In the genomic region with DNA sequence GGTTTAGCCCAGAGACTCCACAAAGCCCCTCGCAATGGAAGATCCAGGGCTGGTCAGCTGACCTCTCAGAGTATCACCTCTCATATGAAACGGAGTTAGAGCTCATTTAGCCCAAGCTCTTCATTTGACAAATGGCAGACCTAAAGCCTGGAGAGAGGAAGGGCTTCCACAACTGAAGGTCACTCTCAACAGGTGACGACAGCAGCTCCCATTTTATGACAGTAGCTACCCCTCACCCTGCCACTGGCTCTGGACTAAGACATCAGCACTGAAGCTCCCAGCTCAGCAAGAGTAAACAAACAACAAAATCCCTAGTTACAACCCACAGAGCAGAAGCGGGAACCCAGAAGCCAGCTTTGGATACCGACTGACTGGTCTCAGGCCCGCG, we compare ENCODE assay signal across 15 cellular contexts. TPM values are rescaled to one million over a fixed set of nuclear protein-coding genes. Genes with fewer than 3 reads are reported as not detected.
DNase-seq lines count a peak whose midpoint lies in the region; ATAC-seq, FAIRE-seq and TF ChIP-seq lines count a peak whose summit lies in the region.
"Had no signal": no experiment of that assay in that cellular context is flagged by ENCODE, and none has a peak within 500 bp of the region (broad histone marks: within the 10 kb centered on the region; RNA-seq: fewer than 3 reads in every experiment).

No MANE protein-coding gene starts in this region.

- TF ChIP-seq CTCF in 22Rv1 (IDR thresholded peaks at IDR 0.05) (no peak), WTC11 (IDR thresholded peaks at IDR 0.05) (no peak), progenitor cell of endocrine pancreas (IDR thresholded peaks at IDR 0.05; ENCODE audit: unreplicated experiment) (no peak)

- peaks cover 30% of the 10 kb centered on the region for H3K4me1 ChIP-seq in mesenchymal stem cell (ENCODE audit: control insufficient read depth, insufficient read depth, low read depth, low read length)
- H3K4me1 ChIP-seq in small intestine (ENCODE audit: control insufficient read depth in 2 of 2, insufficient read depth in 1 of 2, low read depth in 1 of 2, low read length in 1 of 2) = peaks cover 0 to 12% of the 10 kb centered on the region in 2 donors

- H2AFZ ChIP-seq in mesenchymal stem cell (ENCODE audit: low read depth, low read length) = no peak overlapping the region
- H2AFZ ChIP-seq: PC-9 had no signal

- peaks cover 11% of the 10 kb centered on the region for H3K4me1 Mint-ChIP-seq in WTC11
- H3K4me1 Mint-ChIP-seq in progenitor cell of endocrine pancreas (ENCODE audit: low read depth) = no peaks in the 10 kb centered on the region

- 78% methylated on average over 7 of the region's 7 CpGs for WGBS in mesenchymal stem cell
- 87 to 89% (median 87%) methylated on average over 7 of the region's 7 CpGs for WGBS in small intestine, 3 donors

- no peak overlapping the region for H3K14ac ChIP-seq in mesenchymal stem cell (ENCODE audit: low read length in 2 of 2)

- H3K4me3 ChIP-seq in mesenchymal stem cell (ENCODE audit: insufficient read depth in 1 of 2, low read depth in 1 of 2, low read length in 2 of 2) = no peak overlapping the region
- no peak overlapping the region for H3K4me3 ChIP-seq in small intestine (ENCODE audit: low read depth in 1 of 2, low read length in 2 of 2)
- H3K4me3 ChIP-seq: PC-9 had no signal

- H3K36me3 ChIP-seq in mesenchymal stem cell (ENCODE audit: control insufficient read depth in 1 of 2, insufficient read depth in 2 of 2, low read depth in 1 of 2, low read length in 2 of 2) = peaks cover 72 to 77% of the 10 kb centered on the region in 2 experiments
- peaks cover 15 to 21% of the 10 kb centered on the region in 2 donors for H3K36me3 ChIP-seq in small intestine (ENCODE audit: control insufficient read depth in 2 of 2, insufficient read depth in 2 of 2, low read length in 2 of 2)

- ATAC-seq in WTC11 (no peak), HG02610 (IDR thresholded peaks at IDR 0.05; ENCODE audit: unreplicated experiment) (no peak), GM19452 (IDR thresholded peaks at IDR 0.05; ENCODE audit: unreplicated experiment) (no peak)

- H4K91ac ChIP-seq in mesenchymal stem cell (ENCODE audit: low read length) = no peak overlapping the region

- H3K27ac Mint-ChIP-seq in WTC11 (peak overlapping the region; percentile 76; the same call in 1 of the 2 replicates), progenitor cell of endocrine pancreas (peak overlapping the region; percentile 64)

- H3K9me3 ChIP-seq in mesenchymal stem cell (ENCODE audit: control insufficient read depth, low read length) (no peaks in the 10 kb centered on the region), small intestine (ENCODE audit: control insufficient read depth, low read depth) (no peaks in the 10 kb centered on the region)

- no peak overlapping the region for H2BK15ac ChIP-seq in mesenchymal stem cell (ENCODE audit: low read depth, poor library complexity, severe bottlenecking)

- H3K27me3 Mint-ChIP-seq in WTC11 (ENCODE audit: low read depth) = no peaks in the 10 kb centered on the region
- no peaks in the 10 kb centered on the region for H3K27me3 Mint-ChIP-seq in progenitor cell of endocrine pancreas

- DNase-seq in WTC11 (ENCODE audit: low spot score) = no peak
- DNase-seq in mesenchymal stem cell = peak; percentile 14
- DNase-seq in progenitor cell of endocrine pancreas (ENCODE audit: low spot score, unreplicated experiment) = no peak
- no peak for DNase-seq in small intestine
- no peak for DNase-seq in NCI-H1930 (lab: John Stamatoyannopoulos, UW)
- DNase-seq: MV-4-11, NCI-H1417 treated with DMSO at 0.1 percent for 48 hours, NCI-H2029 treated with DMSO at 0.1 percent for 48 hours, NCI-H526, PC-9 had no signal

- H4K8ac ChIP-seq in mesenchymal stem cell (ENCODE audit: low read length) = no peak overlapping the region

- H2BK120ac ChIP-seq in mesenchymal stem cell (ENCODE audit: low read depth, low read length) = no peak overlapping the region

- H2BK12ac ChIP-seq in mesenchymal stem cell (ENCODE audit: low read length in 2 of 2) = no peak overlapping the region

- H3K79me1 ChIP-seq in mesenchymal stem cell (replicated peaks; ENCODE audit: low read length, poor library complexity, severe bottlenecking) = peaks cover 21% of the 10 kb centered on the region

- no peak overlapping the region for H3K18ac ChIP-seq in mesenchymal stem cell (ENCODE audit: low read depth in 1 of 2, low read length in 2 of 2)

- CTCF ChIA-PET in WTC11 (lab: Charles Lee) = interaction anchor here (0.8 to 0.9 kb wide), 3 partner anchors 8 to 32 kb away, joined by 3 read pairs; no protein-coding TSS in a partner anchor

- H3K9me3 Mint-ChIP-seq in WTC11 (no peaks in the 10 kb centered on the region), progenitor cell of endocrine pancreas (ENCODE audit: low read depth) (no peaks in the 10 kb centered on the region)

- no peak overlapping the region for H3K23ac ChIP-seq in mesenchymal stem cell (ENCODE audit: low read length in 2 of 2)

- H3K27ac ChIP-seq in 22Rv1 (peak overlapping the region; percentile 56), mesenchymal stem cell (ENCODE audit: low read length, poor library complexity, severe bottlenecking) (no peak overlapping the region), small intestine (ENCODE audit: low read depth in 1 of 2, low read length in 1 of 2) (no peak overlapping the region)
- H3K27ac ChIP-seq: C4-2B, PC-9 had no signal

- H2BK5ac ChIP-seq in mesenchymal stem cell (ENCODE audit: low read depth, low read length, poor library complexity, severe bottlenecking) = no peak overlapping the region

- no peak overlapping the region for H3K4me3 Mint-ChIP-seq in WTC11
- no peak overlapping the region for H3K4me3 Mint-ChIP-seq in progenitor cell of endocrine pancreas (ENCODE audit: low read depth)

- H3K36me3 Mint-ChIP-seq in WTC11 (peaks cover 41% of the 10 kb centered on the region), progenitor cell of endocrine pancreas (ENCODE audit: insufficient read depth) (peaks cover 33% of the 10 kb centered on the region)

- no peak overlapping the region for H2AK5ac ChIP-seq in mesenchymal stem cell (ENCODE audit: low read length, severe bottlenecking)

- H3K4me2 ChIP-seq in mesenchymal stem cell (ENCODE audit: low read length, poor library complexity, severe bottlenecking) = no peak overlapping the region
- H3K4me2 ChIP-seq: PC-9 had no signal

- no peak overlapping the region for H3K4ac ChIP-seq in mesenchymal stem cell (ENCODE audit: low read depth in 1 of 2, low read length in 2 of 2)

- no peak for FAIRE-seq in small intestine (lab: Jason Lieb, UNC)
- FAIRE-seq: A204.1 had no signal

- no peak overlapping the region for H3K9ac ChIP-seq in mesenchymal stem cell (ENCODE audit: low read length)

- POLR2A ChIA-PET in WTC11 (lab: Charles Lee) = interaction anchor here (0.7 to 3.4 kb wide), 2 partner anchors 30 to 35 kb away, joined by 3 to 9 read pairs; no protein-coding TSS in a partner anchor

- H3K27me3 ChIP-seq in mesenchymal stem cell (ENCODE audit: control insufficient read depth in 1 of 2, insufficient read depth in 1 of 2, low read length in 2 of 2) (no peaks in the 10 kb centered on the region), small intestine (ENCODE audit: control insufficient read depth in 2 of 2, insufficient read depth in 2 of 2, low read length in 2 of 2) (no peaks in the 10 kb centered on the region)

TF ChIP-seq in WTC11, 78 proteins besides CTCF, POLR2A, EP300 and RAD21:
- TF ChIP-seq EMX1 (CRISPR knock-in tag; IDR thresholded peaks at IDR 0.05) (no peak), FOXJ3 (CRISPR knock-in tag; IDR thresholded peaks at IDR 0.05; ENCODE audit: borderline replicate concordance) (no peak)

RNA-seq across cellular contexts. Expression of gene TLE3, which starts 33.7 kb away (rescaled TPM):
- 66.8 to 78.7 TPM (median 68.0 TPM) in 3 replicates for total RNA-seq in WTC11 (2021)
- polyA plus RNA-seq in mesenchymal stem cell (2013, experiment 1 of 2) = 42.9 TPM
- 39.2 TPM for polyA plus RNA-seq in mesenchymal stem cell (2013, experiment 2 of 2)
- total RNA-seq in progenitor cell of endocrine pancreas = 113 and 124 TPM in 2 replicates
- 10 to 100 TPM; 14.3 to 22.2 (median 14.6) TPM for polyA plus RNA-seq in small intestine
